8 cellular contexts compared by ENCODE assay signal in genomic region chrX:2684256-2684655, GRCh38.
"Had no signal": no experiment of that assay in that cellular context is flagged by ENCODE, and none has a peak within 500 bp of the region (broad histone marks: within the 10 kb centered on the region; RNA-seq: fewer than 3 reads in every experiment).

No MANE protein-coding gene starts in this region.

- H3K4me1 Mint-ChIP-seq: IgD-negative memory B cell had no signal

- H3K27me3 Mint-ChIP-seq: IgD-negative memory B cell had no signal

- FAIRE-seq: HepG2, HTR-8/SVneo had no signal

- H3K4me2 ChIP-seq: KMS-11 had no signal

- DNase-seq: IMR-90, KBM-7, KG1 had no signal

- H3K27ac ChIP-seq: HL-60, KMS-11 had no signal

- H3K9ac ChIP-seq: KMS-11 had no signal

- H3K27ac Mint-ChIP-seq: IgD-negative memory B cell had no signal

- ATAC-seq: HepG2 had no signal
